Comparison of ENCODE assay signal across 15 cellular contexts in the genomic region with DNA sequence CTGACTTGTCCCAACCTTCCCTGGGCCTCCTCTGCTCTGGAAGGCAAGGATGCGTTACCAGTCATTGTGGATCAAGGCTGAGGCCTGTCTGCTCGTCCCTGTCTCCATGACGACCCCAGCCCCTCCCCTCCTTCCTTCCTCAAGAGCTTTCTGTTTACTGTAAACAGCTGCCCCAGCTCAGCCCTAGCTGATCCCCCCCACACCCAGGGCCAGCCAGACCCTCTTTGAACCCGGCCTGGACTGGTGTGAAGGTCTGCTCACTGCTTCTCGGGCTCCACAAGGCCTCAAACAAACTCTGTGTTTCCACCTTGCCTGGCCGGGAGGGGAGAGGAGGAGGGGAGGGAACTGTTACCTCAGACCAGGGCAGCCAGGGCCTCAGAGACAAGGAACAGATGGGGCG. TPM values are rescaled to one million over a fixed set of nuclear protein-coding genes. Genes with fewer than 3 reads are reported as not detected.
DNase-seq lines count a peak whose midpoint lies in the region; ATAC-seq and TF ChIP-seq lines count a peak whose summit lies in the region.
"Had no signal": no experiment of that assay in that cellular context is flagged by ENCODE, and none has a peak within 500 bp of the region (broad histone marks: within the 10 kb centered on the region; RNA-seq: fewer than 3 reads in every experiment).

No MANE protein-coding gene starts in this region.

- peak overlapping the region; percentile 14 for H3K4me2 ChIP-seq in Loucy (ENCODE audit: low read depth, low read length, poor library complexity, severe bottlenecking)

- no peaks in the 10 kb centered on the region; the same call in 1 of the 2 replicates for H3F3A ChIP-seq in Loucy (ENCODE audit: low read depth)

- peak overlapping the region; percentile 3 for H3K9ac ChIP-seq in Loucy (ENCODE audit: low read depth, low read length, poor library complexity, severe bottlenecking)

- no peaks in the 10 kb centered on the region for H3K9me3 Mint-ChIP-seq in brain
- H3K9me3 Mint-ChIP-seq in nephron: no peaks in the 10 kb centered on the region
- H3K9me3 Mint-ChIP-seq: CD4-positive, alpha-beta T cell; IgD-negative memory B cell had no signal

- no peak overlapping the region for H3K4me3 Mint-ChIP-seq in brain
- no peak overlapping the region for H3K4me3 Mint-ChIP-seq in nephron
- H3K4me3 Mint-ChIP-seq: CD4-positive, alpha-beta T cell had no signal

- no peaks in the 10 kb centered on the region for H3K27me3 ChIP-seq in Loucy (ENCODE audit: insufficient read depth, low read length, poor library complexity, severe bottlenecking)

- TF ChIP-seq POLR2A in GM18505 (IDR thresholded peaks at IDR 0.05; ENCODE audit: borderline replicate concordance, extremely low read depth, insufficient read depth, insufficient read length): no peak

- H3K36me3 ChIP-seq in Loucy (ENCODE audit: insufficient read depth, low read length): no peaks in the 10 kb centered on the region

- H3K27me3 Mint-ChIP-seq in brain (no peaks in the 10 kb centered on the region), nephron (ENCODE audit: low read depth) (no peaks in the 10 kb centered on the region)
- H3K27me3 Mint-ChIP-seq: CD4-positive, alpha-beta T cell; IgD-negative memory B cell had no signal

- H3K4me1 Mint-ChIP-seq in brain: peaks cover 37% of the 10 kb centered on the region
- H3K4me1 Mint-ChIP-seq in nephron: peaks cover 27% of the 10 kb centered on the region

- H3K79me2 ChIP-seq in Loucy (ENCODE audit: insufficient read depth, low read length): no peaks in the 10 kb centered on the region

- TF ChIP-seq CTCF in Loucy (conservative IDR thresholded peaks at IDR 0.05; ENCODE audit: low read length): no peak
- no peak for TF ChIP-seq CTCF in brain (conservative IDR thresholded peaks at IDR 0.05)
- TF ChIP-seq CTCF in nephron (IDR thresholded peaks at IDR 0.05; ENCODE audit: unreplicated experiment in 3 of 3): no peak

- H3K36me3 Mint-ChIP-seq in brain (no peaks in the 10 kb centered on the region), nephron (ENCODE audit: low read depth) (no peaks in the 10 kb centered on the region)
- H3K36me3 Mint-ChIP-seq: IgD-negative memory B cell had no signal

- H3K27ac Mint-ChIP-seq in brain (peak overlapping the region; percentile 7 to 82 (median 46)), nephron (peak overlapping the region; percentile 90 to 95 (median 92))
- H3K27ac Mint-ChIP-seq: CD4-positive, alpha-beta T cell had no signal

- peaks cover 29% of the 10 kb centered on the region for H3K4me1 ChIP-seq in Loucy (ENCODE audit: insufficient read depth, low read length, poor library complexity, severe bottlenecking)

- ATAC-seq in GM18505 (IDR thresholded peaks at IDR 0.05; ENCODE audit: unreplicated experiment): no peak
- ATAC-seq in HG02571 (IDR thresholded peaks at IDR 0.05; ENCODE audit: unreplicated experiment): no peak

- H2AFZ ChIP-seq in Loucy (ENCODE audit: low read length): peak overlapping the region; percentile 25

- peak; percentile 73 for DNase-seq in DMS53 (lab: John Stamatoyannopoulos, UW)
- DNase-seq in DMS53 treated with DMSO at 0.1 percent for 48 hours (lab: John Stamatoyannopoulos, UW; ENCODE audit: unreplicated experiment): no peak
- DNase-seq in GDM1 (lab: John Stamatoyannopoulos, UW): no peak
- DNase-seq: 8988T; activated CD4-positive, alpha-beta T cell treated with anti-CD3 and anti-CD28 coated beads, Interleukin-2, amount 50 U/mL, for 1 hour; CD4-positive, alpha-beta T cell; GF-D8; NCI-H1694 had no signal

- peaks cover under 1% of the 10 kb centered on the region for H4K20me1 ChIP-seq in Loucy (ENCODE audit: insufficient read depth, low read length, poor library complexity, severe bottlenecking)

- no peaks in the 10 kb centered on the region for H3K9me3 ChIP-seq in Loucy (ENCODE audit: insufficient read depth, low read depth, low read length)

- no peak overlapping the region for H3K4me3 ChIP-seq in Loucy (ENCODE audit: low read length, poor library complexity, severe bottlenecking)
- H3K4me3 ChIP-seq: smooth muscle cell had no signal

- no peaks in the 10 kb centered on the region for H3K9me2 ChIP-seq in Loucy (replicated peaks; ENCODE audit: low read depth, low read length)

RNA-seq across cellular contexts. Expression of gene VPS18, which starts 16.9 kb away (rescaled TPM):
- polyA plus RNA-seq in brain (ENCODE audit: insufficient read depth, low read depth, low replicate concordance): 18.2 TPM

RNA-seq across cellular contexts. Expression of gene DLL4, which starts 18.0 kb away (rescaled TPM):
- polyA plus RNA-seq in brain (ENCODE audit: insufficient read depth, low read depth, low replicate concordance): 6.8 TPM
- polyA plus RNA-seq: IgD-negative memory B cell, smooth muscle cell had no signal

RNA-seq across cellular contexts. Expression of gene RHOV, which starts 37.1 kb away (rescaled TPM):
- 2.3 TPM for polyA plus RNA-seq in brain (ENCODE audit: insufficient read depth, low read depth, low replicate concordance)
- polyA plus RNA-seq: IgD-negative memory B cell had no signal

RNA-seq across cellular contexts. Expression of gene CHAC1, which starts 42.1 kb away (rescaled TPM):
- 16.9 TPM for polyA plus RNA-seq in brain (ENCODE audit: insufficient read depth, low read depth, low replicate concordance)
